ENCODE assay signal across 4 cellular contexts in genomic region chr9:111649016-111649415, GRCh38.
"Had no signal": no experiment of that assay in that cellular context is flagged by ENCODE, and none has a peak within 500 bp of the region (broad histone marks: within the 10 kb centered on the region; RNA-seq: fewer than 3 reads in every experiment).

No MANE protein-coding gene starts in this region.

- ATAC-seq: GM23338 had no signal

- H3K4me3 ChIP-seq: GM23338 had no signal

- H3K9ac ChIP-seq: KMS-11 had no signal

- H3K27ac ChIP-seq: KMS-11 had no signal

- DNase-seq: H9, KBM-7 had no signal
